In the genomic region with DNA sequence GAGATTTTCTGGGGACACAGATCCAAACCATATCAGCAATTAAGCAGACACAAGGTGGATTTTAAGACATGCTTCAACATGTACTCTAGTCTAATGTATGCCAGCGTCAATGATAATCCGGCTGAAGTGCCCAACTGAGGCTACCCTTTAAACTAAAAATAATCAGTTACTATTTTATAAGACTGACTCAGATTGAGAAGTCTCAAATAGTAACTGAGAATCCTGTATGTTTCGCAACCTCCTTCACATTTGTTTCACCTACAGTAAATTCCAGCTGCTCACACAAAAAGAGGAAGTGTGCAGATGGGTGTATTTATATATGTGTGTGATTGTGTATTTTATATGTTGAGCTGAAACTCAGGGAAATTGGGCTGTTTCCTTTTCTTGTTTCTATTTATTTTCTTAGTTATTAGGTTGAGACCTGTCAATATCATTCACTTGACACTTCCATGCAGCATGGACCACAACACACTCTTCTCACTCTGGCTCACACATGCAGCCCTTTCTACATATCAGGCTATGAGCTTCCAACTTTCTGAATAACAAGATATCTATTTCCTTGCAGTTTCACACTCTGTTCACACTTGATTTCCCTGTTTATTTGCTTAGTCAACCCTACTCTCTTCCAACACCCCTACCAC, we compare ENCODE assay signal across 11 cellular contexts.
A peak's percentile ranks its signal among the peaks of the same experiment; 100 is the strongest.
DNase-seq lines count a peak whose midpoint lies in the region; ATAC-seq and TF ChIP-seq lines count a peak whose summit lies in the region.
"Had no signal": no experiment of that assay in that cellular context is flagged by ENCODE, and none has a peak within 500 bp of the region (broad histone marks: within the 10 kb centered on the region; RNA-seq: fewer than 3 reads in every experiment).

No MANE protein-coding gene starts in this region.

- 83% methylated on average over 2 to 3 of the region's 3 CpGs for WGBS in transverse colon (ENCODE audit: low coverage in 1 of 2), 2 donors

- H3K4me3 ChIP-seq in left ventricle myocardium inferior, result no peak overlapping the region
- no peak overlapping the region for H3K4me3 ChIP-seq in transverse colon

- H3K36me3 ChIP-seq in left ventricle myocardium inferior (no peaks in the 10 kb centered on the region), transverse colon (no peaks in the 10 kb centered on the region)

- H3K4me1 ChIP-seq in left ventricle myocardium inferior (no peaks in the 10 kb centered on the region), transverse colon (no peaks in the 10 kb centered on the region)

- TF ChIP-seq EP300 in transverse colon (IDR thresholded peaks at IDR 0.05; ENCODE audit: low read depth), result no peak

- in situ Hi-C loops in GM13976 (cut with MboI; ENCODE audit: low sequenced_read_pairs, unreplicated experiment) (no loop called here), transverse colon (cut with MboI; ENCODE audit: low pct_ligation_motif_present in 1 of 4, low pct_unique_long_range_greater_than_20kb in 1 of 4, low sequenced_read_pairs in 3 of 4) (no loop called here)

- intact Hi-C loops in left ventricle myocardium inferior (cut with micrococcal nuclease), result no loop called here
- intact Hi-C loops in transverse colon (cut with DNase I; ENCODE audit: low total_unique reads), result no loop called here

- H3K27ac ChIP-seq in left ventricle myocardium inferior (replicated peaks) (no peak overlapping the region), transverse colon (no peak overlapping the region)

- H3K27me3 ChIP-seq in left ventricle myocardium inferior (ENCODE audit: low read depth), result no peaks in the 10 kb centered on the region
- H3K27me3 ChIP-seq in transverse colon, result no peaks in the 10 kb centered on the region

- H3K9me3 ChIP-seq in left ventricle myocardium inferior (replicated peaks) (no peaks in the 10 kb centered on the region), transverse colon (no peaks in the 10 kb centered on the region)

- TF ChIP-seq POLR2A in transverse colon (IDR thresholded peaks at IDR 0.05), result no peak

- ATAC-seq in GM19463 (IDR thresholded peaks at IDR 0.05; ENCODE audit: unreplicated experiment), result peak; percentile 91
- ATAC-seq in HG03025 (IDR thresholded peaks at IDR 0.05; ENCODE audit: low FRiP score, unreplicated experiment), result peak; percentile 92
- ATAC-seq: stimulated activated naive CD8-positive, alpha-beta T cell treated with anti-CD3 and anti-CD28 coated beads, Interleukin-15, Interleukin-2, amounts not matched to agents 100 U/mL and 50 U/mL, for 24 hours had no signal

- DNase-seq in GM13976 (ENCODE audit: low spot score) (peak; percentile 43), NAMALWA (ENCODE audit: low spot score) (peak; percentile 37), T-helper 9 cell (no peak), left ventricle myocardium inferior (no peak), transverse colon (no peak)
- DNase-seq in stimulated activated CD4-positive, alpha-beta T cell treated with anti-CD3 and anti-CD28 coated beads, Interleukin-4, amount 100 ng/mL, for 24 hours, result no peak
- DNase-seq: NCI-H1092; SHP77 treated with DMSO at 0.1 percent for 48 hours; stimulated activated naive CD8-positive, alpha-beta T cell treated with anti-CD3 and anti-CD28 coated beads, Interleukin-15, Interleukin-2, amounts not matched to agents 100 U/mL and 50 U/mL, for 24 hours had no signal

- TF ChIP-seq CTCF in GM13976 (IDR thresholded peaks at IDR 0.05; ENCODE audit: borderline replicate concordance, control extremely low read depth, extremely low read depth, insufficient read depth, missing control alignments) (no peak), left ventricle myocardium inferior (IDR thresholded peaks at IDR 0.05; ENCODE audit: borderline replicate concordance) (no peak), transverse colon (IDR thresholded peaks at IDR 0.05) (no peak)

Comparison
In these comparisons a context has a peak if more than half of its experiments do, and no peak if none do; other contexts are left out.
1. DNase-seq: peak in GM13976 (single experiment) and NAMALWA (single experiment); none in T-helper 9 cell (single experiment), left ventricle myocardium inferior (single experiment), transverse colon (single experiment) and stimulated activated CD4-positive, alpha-beta T cell treated with anti-CD3 and anti-CD28 coated beads, Interleukin-4, amount 100 ng/mL, for 24 hours (single experiment).